Comparison of ENCODE assay signal across 9 cellular contexts in genomic region chr13:80348750-80349149, GRCh38.
"Had no signal": no experiment of that assay in that cellular context is flagged by ENCODE, and none has a peak within 500 bp of the region (broad histone marks: within the 10 kb centered on the region; RNA-seq: fewer than 3 reads in every experiment).

No MANE protein-coding gene starts in this region.

- ATAC-seq: K562 had no signal

- H2AFZ ChIP-seq: GM23248 had no signal

- FAIRE-seq: H1, H54, HTR-8/SVneo, K562 had no signal

- H3K4me3 Mint-ChIP-seq: H9 had no signal

- H3K4me3 ChIP-seq: GM23248, K562 had no signal

- DNase-seq: GM23248, H9, HCEC 1CT, IMR-90, KG1 had no signal

- H3K27ac ChIP-seq: GM23248 had no signal

- H3K9ac ChIP-seq: GM23248 had no signal

- H3K27ac Mint-ChIP-seq: H9 had no signal
